8 cellular contexts compared by ENCODE assay signal in the genomic region with DNA sequence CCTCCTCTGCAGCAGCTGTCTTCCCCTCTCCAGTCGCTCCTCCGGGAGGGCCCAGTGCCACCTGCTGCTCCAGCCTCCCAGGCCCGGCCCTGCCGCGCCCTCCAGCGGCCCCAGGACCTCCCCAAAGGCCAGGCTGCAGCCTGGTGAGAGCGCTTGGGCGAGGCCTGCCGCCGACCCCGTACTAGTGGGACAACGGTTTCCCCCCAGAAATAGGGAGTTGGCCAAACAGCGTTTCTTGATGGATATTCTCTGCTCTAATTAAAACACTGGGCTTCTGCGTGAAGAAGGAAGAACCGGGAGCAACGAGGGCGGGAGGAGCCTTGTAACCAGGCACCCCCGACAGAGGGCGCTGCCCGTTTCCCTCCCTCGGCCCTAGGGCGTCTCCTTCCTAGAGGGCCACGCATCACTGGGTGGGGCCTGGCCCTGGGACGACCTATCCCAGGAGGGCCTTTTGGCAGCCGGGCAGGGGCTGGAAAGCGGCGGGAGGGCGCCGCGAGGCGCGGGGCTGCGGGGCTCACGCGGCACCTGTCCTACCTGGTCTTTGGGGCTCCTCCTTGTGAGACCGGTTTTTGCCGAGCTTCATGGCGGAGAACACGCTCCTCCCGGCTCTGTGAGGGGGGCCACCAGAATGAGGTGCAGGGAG. TPM values are rescaled to one million over a fixed set of nuclear protein-coding genes. Genes with fewer than 3 reads are reported as not detected.
DNase-seq lines count a peak whose midpoint lies in the region; ATAC-seq and TF ChIP-seq lines count a peak whose summit lies in the region.

No MANE protein-coding gene starts in this region.

- peaks cover 0 to 2% (median 0%) of the 10 kb centered on the region in 7 donors for H3K9me3 Mint-ChIP-seq in CD14-positive monocyte
- peaks cover 0 to 7% (median 0%) of the 10 kb centered on the region in 5 experiments for H3K9me3 Mint-ChIP-seq in brain

- H3K9me3 ChIP-seq in GM23248 (ENCODE audit: low read depth) (no peaks in the 10 kb centered on the region), iPS-18c (ENCODE audit: control insufficient read depth, insufficient read depth, low read length) (no peaks in the 10 kb centered on the region), skeletal muscle tissue (ENCODE audit: control insufficient read depth in 3 of 3, low read length in 3 of 3) (no peaks in the 10 kb centered on the region)

- H3K27ac ChIP-seq in GM23248 (no peak overlapping the region), skeletal muscle tissue (ENCODE audit: low read depth, low read length) (no peak overlapping the region)

- H3K4me2 ChIP-seq in GM23248 (ENCODE audit: unreplicated experiment), result peak overlapping the region; percentile 84

- H3K27me3 Mint-ChIP-seq in CD14-positive monocyte (ENCODE audit: low read depth in 3 of 3) (peaks cover 3 to 14% (median 5%) of the 10 kb centered on the region in 3 donors), brain (peaks cover 4% of the 10 kb centered on the region)

- H4K20me1 ChIP-seq in GM23248 (ENCODE audit: insufficient read depth), result no peaks in the 10 kb centered on the region

- WGBS in GM23248 (ENCODE audit: low coverage in 1 of 2, low lambda C conversion rate in 2 of 2, missing lambda C conversion rate in 2 of 2), 2 experiments, result 2 to 3% methylated on average over 32 to 40 of the region's 40 CpGs

- H3K79me2 ChIP-seq in GM23248 (ENCODE audit: insufficient read depth), result no peaks in the 10 kb centered on the region

- peak overlapping the region; percentile 67 to 85 for H3K4me3 Mint-ChIP-seq in CD14-positive monocyte
- H3K4me3 Mint-ChIP-seq in brain, result peak overlapping the region; percentile 50 to 74 (median 73)

- no peak for ATAC-seq in HG03571 (IDR thresholded peaks at IDR 0.05; ENCODE audit: unreplicated experiment)

- H3K27ac Mint-ChIP-seq in CD14-positive monocyte (peak overlapping the region in 1 of 7 donors; percentile 55), brain (peak overlapping the region in 2 of 5 experiments; percentile 48 to 58)

- H3K4me1 ChIP-seq in GM23248 (ENCODE audit: insufficient read depth), result no peaks in the 10 kb centered on the region
- peaks cover 7 to 13% (median 7%) of the 10 kb centered on the region in 3 donors for H3K4me1 ChIP-seq in skeletal muscle tissue (ENCODE audit: control insufficient read depth in 3 of 3, insufficient read depth in 3 of 3, low read length in 3 of 3)

- H3K9ac ChIP-seq in GM23248, result peak overlapping the region; percentile 61
- peak overlapping the region in 2 of 3 donors; percentile 45 to 76 for H3K9ac ChIP-seq in skeletal muscle tissue (ENCODE audit: low read depth in 1 of 3, low read length in 3 of 3)

- H3K4me1 Mint-ChIP-seq in CD14-positive monocyte (peaks cover 10% of the 10 kb centered on the region), brain (peaks cover 45% of the 10 kb centered on the region)

- no peaks in the 10 kb centered on the region for H3K36me3 ChIP-seq in GM23248 (ENCODE audit: low read depth)
- no peaks in the 10 kb centered on the region for H3K36me3 ChIP-seq in skeletal muscle tissue (ENCODE audit: control insufficient read depth in 3 of 3, insufficient read depth in 3 of 3, low read length in 3 of 3)

- H3K36me3 Mint-ChIP-seq in CD14-positive monocyte (no peaks in the 10 kb centered on the region), brain (no peaks in the 10 kb centered on the region)

- DNase-seq in CD14-positive monocyte (ENCODE audit: low spot score), result peak; percentile 78
- DNase-seq in GM23248, result peak; percentile 84
- peak; percentile 66 for DNase-seq in NCI-H2029 (lab: John Stamatoyannopoulos, UW)
- DNase-seq in UCSD-AML1 (lab: John Stamatoyannopoulos, UW; ENCODE audit: unreplicated experiment), result peak; percentile 83

- H3F3A ChIP-seq in GM23248 (ENCODE audit: insufficient read depth), result no peaks in the 10 kb centered on the region

- H2AFZ ChIP-seq in GM23248, result peak overlapping the region; percentile 90

- H3K9me2 ChIP-seq in GM23248 (ENCODE audit: insufficient read depth), result no peaks in the 10 kb centered on the region

- intact Hi-C loops in CD14-positive monocyte (cut with micrococcal nuclease), result no loop called here

- TF ChIP-seq CTCF in CD14-positive monocyte (IDR thresholded peaks at IDR 0.05), result peak; percentile 97
- TF ChIP-seq CTCF in brain (conservative IDR thresholded peaks at IDR 0.05), result peak; percentile 77 to 94

- in situ Hi-C loops in GM23248 (cut with MboI), result no loop called here

- H3K4me3 ChIP-seq in GM23248, result peak overlapping the region; percentile 69
- peak overlapping the region; percentile 50 for H3K4me3 ChIP-seq in iPS-18c (ENCODE audit: insufficient read depth, low read depth, low read length)
- H3K4me3 ChIP-seq in skeletal muscle tissue (ENCODE audit: low read length in 3 of 3), result peak overlapping the region; percentile 59 to 69 (median 64)

- H3K27me3 ChIP-seq in GM23248 (replicated peaks; ENCODE audit: insufficient read depth) (peaks cover 32% of the 10 kb centered on the region), skeletal muscle tissue (ENCODE audit: control insufficient read depth in 3 of 3, insufficient read depth in 3 of 3, low read length in 3 of 3) (peaks cover 0 to 15% (median 2%) of the 10 kb centered on the region in 3 donors)

RNA-seq across cellular contexts. Expression of a gene that starts 25.4 kb away (rescaled TPM):
- polyA plus RNA-seq in CD14-positive monocyte (not detected), GM23248 (2016; fragmentation: Nextera tagmentation; extraction: Ambion mirVana) (0.37 and 0.38 TPM in 2 replicates), brain (ENCODE audit: insufficient read depth, low read depth, low replicate concordance) (0.17 TPM)
- total RNA-seq in GM23248 (2014; rRNA removed; shearing (Covaris generic)), result 0.25 and 0.43 TPM in 2 replicates
- total RNA-seq in skeletal muscle tissue, result 5.2 TPM
